In the genomic region with DNA sequence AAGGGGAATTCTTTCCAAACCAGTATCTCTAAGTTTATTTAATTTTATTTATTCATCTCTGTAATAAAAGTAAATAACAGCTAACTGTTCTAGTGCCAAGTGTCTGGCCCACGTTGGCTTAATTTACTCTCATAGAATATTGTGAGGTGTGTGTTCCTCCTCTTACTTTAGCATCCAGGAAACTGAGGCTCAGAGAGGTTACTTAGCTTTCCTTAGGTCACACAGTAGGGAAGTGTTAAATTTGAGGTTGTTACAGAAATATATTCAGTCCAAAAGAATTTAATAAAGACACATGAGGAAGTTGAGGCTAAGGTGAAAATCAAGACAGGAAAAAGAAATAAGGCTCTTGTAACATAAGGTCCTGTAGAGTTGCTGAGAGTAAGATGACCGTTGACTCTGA, we compare ENCODE assay signal across 2 cellular contexts.
TF ChIP-seq lines count a peak whose summit lies in the region.

No MANE protein-coding gene starts in this region.

TF ChIP-seq in HEK293, 187 proteins besides CTCF, POLR2A, EP300 and RAD21:
- no peak for TF ChIP-seq ZNF280C (tag by site-specific recombination; IDR thresholded peaks at IDR 0.05)
- TF ChIP-seq ZNF768 (tag by site-specific recombination; IDR thresholded peaks at IDR 0.05): 0 out of 2 replicates have a peak, but pooled peaks have one; percentile 20

TF ChIP-seq in K562, 482 proteins besides CTCF, POLR2A, EP300 and RAD21:
- TF ChIP-seq, protein P1, sequence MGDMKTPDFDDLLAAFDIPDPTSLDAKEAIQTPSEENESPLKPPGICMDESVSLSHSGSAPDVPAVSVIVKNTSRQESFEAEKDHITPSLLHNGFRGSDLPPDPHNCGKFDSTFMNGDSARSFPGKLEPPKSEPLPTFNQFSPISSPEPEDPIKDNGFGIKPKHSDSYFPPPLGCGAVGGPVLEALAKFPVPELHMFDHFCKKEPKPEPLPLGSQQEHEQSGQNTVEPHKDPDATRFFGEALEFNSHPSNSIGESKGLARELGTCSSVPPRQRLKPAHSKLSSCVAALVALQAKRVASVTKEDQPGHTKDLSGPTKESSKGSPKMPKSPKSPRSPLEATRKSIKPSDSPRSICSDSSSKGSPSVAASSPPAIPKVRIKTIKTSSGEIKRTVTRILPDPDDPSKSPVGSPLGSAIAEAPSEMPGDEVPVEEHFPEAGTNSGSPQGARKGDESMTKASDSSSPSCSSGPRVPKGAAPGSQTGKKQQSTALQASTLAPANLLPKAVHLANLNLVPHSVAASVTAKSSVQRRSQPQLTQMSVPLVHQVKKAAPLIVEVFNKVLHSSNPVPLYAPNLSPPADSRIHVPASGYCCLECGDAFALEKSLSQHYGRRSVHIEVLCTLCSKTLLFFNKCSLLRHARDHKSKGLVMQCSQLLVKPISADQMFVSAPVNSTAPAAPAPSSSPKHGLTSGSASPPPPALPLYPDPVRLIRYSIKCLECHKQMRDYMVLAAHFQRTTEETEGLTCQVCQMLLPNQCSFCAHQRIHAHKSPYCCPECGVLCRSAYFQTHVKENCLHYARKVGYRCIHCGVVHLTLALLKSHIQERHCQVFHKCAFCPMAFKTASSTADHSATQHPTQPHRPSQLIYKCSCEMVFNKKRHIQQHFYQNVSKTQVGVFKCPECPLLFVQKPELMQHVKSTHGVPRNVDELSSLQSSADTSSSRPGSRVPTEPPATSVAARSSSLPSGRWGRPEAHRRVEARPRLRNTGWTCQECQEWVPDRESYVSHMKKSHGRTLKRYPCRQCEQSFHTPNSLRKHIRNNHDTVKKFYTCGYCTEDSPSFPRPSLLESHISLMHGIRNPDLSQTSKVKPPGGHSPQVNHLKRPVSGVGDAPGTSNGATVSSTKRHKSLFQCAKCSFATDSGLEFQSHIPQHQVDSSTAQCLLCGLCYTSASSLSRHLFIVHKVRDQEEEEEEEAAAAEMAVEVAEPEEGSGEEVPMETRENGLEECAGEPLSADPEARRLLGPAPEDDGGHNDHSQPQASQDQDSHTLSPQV (IDR thresholded peaks at IDR 0.05): no peak
- no peak for TF ChIP-seq PTRF (tag; IDR thresholded peaks at IDR 0.05)
- TF ChIP-seq GABPB2 (CRISPR knock-in tag; conservative IDR thresholded peaks at IDR 0.05): no peak
- TF ChIP-seq BCOR (IDR thresholded peaks at IDR 0.05): peak; percentile 57; the same call in 1 of the 2 replicates
- TF ChIP-seq PHF8 (IDR thresholded peaks at IDR 0.05; ENCODE audit: borderline replicate concordance, low read length): no peak
- TF ChIP-seq ZFP36 (IDR thresholded peaks at IDR 0.05; ENCODE audit: low read depth, low read length, partially characterized antibody): peak; percentile 43
- TF ChIP-seq BMI1 (IDR thresholded peaks at IDR 0.05; ENCODE audit: low read length): no peak
- no peak for TF ChIP-seq ZBTB5 (IDR thresholded peaks at IDR 0.05)
- no peak for TF ChIP-seq ILK (tag; IDR thresholded peaks at IDR 0.05; ENCODE audit: borderline replicate concordance, low read depth)
- no peak for TF ChIP-seq ZZZ3 (IDR thresholded peaks at IDR 0.05)
- no peak for TF ChIP-seq HMGN3 (IDR thresholded peaks at IDR 0.05; ENCODE audit: borderline replicate concordance, extremely low read depth, insufficient read length, low read depth, low read length)
- TF ChIP-seq RBM25 (IDR thresholded peaks at IDR 0.05; ENCODE audit: low read depth, low read length, severe bottlenecking): peak; percentile 79
- no peak for TF ChIP-seq BRCA1 (IDR thresholded peaks at IDR 0.05)
- TF ChIP-seq BRCA1 (CRISPR knock-in tag; IDR thresholded peaks at IDR 0.05): no peak
- no peak for TF ChIP-seq LARP7 (IDR thresholded peaks at IDR 0.05)
- TF ChIP-seq ELK1 (CRISPR knock-in tag; IDR thresholded peaks at IDR 0.05): no peak
- no peak for TF ChIP-seq MCM5 (IDR thresholded peaks at IDR 0.05; ENCODE audit: low read depth)
- no peak for TF ChIP-seq NCOA4 (IDR thresholded peaks at IDR 0.05; ENCODE audit: partially characterized antibody)
- no peak for TF ChIP-seq NFATC3 (IDR thresholded peaks at IDR 0.05)
